Comparison of ENCODE assay signal across 8 cellular contexts in the genomic region with DNA sequence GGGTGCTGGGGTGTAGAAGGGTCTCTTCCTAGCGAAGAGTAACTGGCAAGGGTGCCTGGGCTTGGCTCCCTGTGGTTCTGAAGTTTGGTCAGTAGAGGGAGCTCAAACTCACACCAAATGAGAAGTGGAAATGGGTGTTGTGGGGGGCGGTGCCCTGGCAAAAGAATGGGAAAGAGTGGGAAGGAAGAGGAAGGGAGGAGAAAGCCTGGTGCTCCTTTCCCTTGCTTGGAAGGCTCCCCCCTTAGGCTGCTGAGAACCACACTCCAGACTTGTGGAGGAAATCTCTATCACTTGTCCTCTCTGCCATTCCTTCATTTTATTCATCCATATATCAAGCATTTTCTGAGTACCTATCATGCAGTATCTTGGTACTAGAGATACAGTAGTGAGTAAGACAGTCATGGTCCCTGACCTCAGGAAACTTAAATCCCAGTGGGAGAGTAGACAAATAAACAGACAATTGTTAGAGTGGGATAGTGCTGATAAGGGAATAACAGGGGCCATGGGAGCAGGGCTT. TPM values are rescaled to one million over a fixed set of nuclear protein-coding genes. Genes with fewer than 3 reads are reported as not detected.
DNase-seq lines count a peak whose midpoint lies in the region; ATAC-seq and TF ChIP-seq lines count a peak whose summit lies in the region.

No MANE protein-coding gene starts in this region.

- no peak overlapping the region for H3K4me3 ChIP-seq in stomach

- H3K27me3 Mint-ChIP-seq in activated CD4-positive, alpha-beta memory T cell treated with anti-CD3 and anti-CD28 coated beads, Interleukin-2, amount 10 ng/mL, durations not matched to agents 7 days and 5 days = no peaks in the 10 kb centered on the region

- no peaks in the 10 kb centered on the region for H3K27me3 ChIP-seq in stomach

- DNase-seq in COLO668 (lab: John Stamatoyannopoulos, UW; ENCODE audit: unreplicated experiment) (peak; percentile 27), NCI-H446 (lab: John Stamatoyannopoulos, UW) (peak; percentile 63 to 76), erythroblast (lab: John Stamatoyannopoulos, UW) (peak; percentile 44 to 72), midbrain (lab: John Stamatoyannopoulos, UW) (peak; percentile 57), stomach (peak; percentile 73)
- peak; percentile 43 for DNase-seq in activated CD4-positive, alpha-beta memory T cell treated with anti-CD3 and anti-CD28 coated beads, Interleukin-2, amount 10 ng/mL, durations not matched to agents 7 days and 5 days

- H3K4me1 Mint-ChIP-seq in activated CD4-positive, alpha-beta memory T cell treated with anti-CD3 and anti-CD28 coated beads, Interleukin-2, amount 10 ng/mL, durations not matched to agents 7 days and 5 days = peaks cover 3% of the 10 kb centered on the region

- no peak overlapping the region for H3K27ac Mint-ChIP-seq in activated CD4-positive, alpha-beta memory T cell treated with anti-CD3 and anti-CD28 coated beads, Interleukin-2, amount 10 ng/mL, durations not matched to agents 7 days and 5 days

- H3K36me3 ChIP-seq in stomach = no peaks in the 10 kb centered on the region

- TF ChIP-seq POLR2A in erythroblast (IDR thresholded peaks at IDR 0.05; ENCODE audit: low read length) (no peak), stomach (IDR thresholded peaks at IDR 0.05) (no peak)

- peak overlapping the region in 1 of 5 donors; percentile 2 for H3K27ac ChIP-seq in stomach

- ATAC-seq in GM21723 (IDR thresholded peaks at IDR 0.05; ENCODE audit: unreplicated experiment) (peak; percentile 60), HG03196 (IDR thresholded peaks at IDR 0.05; ENCODE audit: unreplicated experiment) (no peak)

- CTCF ChIA-PET in activated CD4-positive, alpha-beta memory T cell treated with anti-CD3 and anti-CD28 coated beads, Interleukin-2, amount 10 ng/mL, durations not matched to agents 7 days and 5 days (lab: Charles Lee) = interaction anchor here (0.9 to 3.9 kb wide), 32 partner anchors 9 to 362 kb away, joined by 3 to 34 read pairs (median 4); a partner anchor contains a TSS

- H3K4me1 ChIP-seq in stomach = peaks cover 0 to 19% (median 4%) of the 10 kb centered on the region in 4 donors

- POLR2A ChIA-PET in activated CD4-positive, alpha-beta memory T cell treated with anti-CD3 and anti-CD28 coated beads, Interleukin-2, amount 10 ng/mL, durations not matched to agents 7 days and 5 days (lab: Charles Lee) = interaction anchor here (0.7 kb wide), 1 partner anchor 339 kb away, joined by 3 read pairs; no protein-coding TSS in a partner anchor

- H3K9me3 Mint-ChIP-seq in activated CD4-positive, alpha-beta memory T cell treated with anti-CD3 and anti-CD28 coated beads, Interleukin-2, amount 10 ng/mL, durations not matched to agents 7 days and 5 days = no peaks in the 10 kb centered on the region

- intact Hi-C loops in stomach (cut with DNase I; ENCODE audit: low total_unique reads) = no loop called here

- H3K36me3 Mint-ChIP-seq in activated CD4-positive, alpha-beta memory T cell treated with anti-CD3 and anti-CD28 coated beads, Interleukin-2, amount 10 ng/mL, durations not matched to agents 7 days and 5 days (ENCODE audit: low read depth) = no peaks in the 10 kb centered on the region

- 0 to 15% (median 12%) methylated on average over 2 of the region's 2 CpGs for WGBS in stomach, 5 donors

- H3K9me3 ChIP-seq in stomach = no peaks in the 10 kb centered on the region

- no peak overlapping the region for H3K4me3 Mint-ChIP-seq in activated CD4-positive, alpha-beta memory T cell treated with anti-CD3 and anti-CD28 coated beads, Interleukin-2, amount 10 ng/mL, durations not matched to agents 7 days and 5 days

- TF ChIP-seq CTCF in stomach (IDR thresholded peaks at IDR 0.05) = peak in 5 of 7 experiments; percentile 58 to 88 (median 80)

- no peak for TF ChIP-seq EP300 in stomach (IDR thresholded peaks at IDR 0.05)

RNA-seq across cellular contexts. Expression of a gene that starts 13.0 kb away (rescaled TPM):
- total RNA-seq in activated CD4-positive, alpha-beta memory T cell treated with anti-CD3 and anti-CD28 coated beads, Interleukin-2, amount 10 ng/mL, durations not matched to agents 7 days and 5 days = under 1 TPM; 0.43 to 0.78 TPM
- total RNA-seq in stomach = not detected
- polyA plus RNA-seq in stomach = under 1 TPM in 1 of 3 donors, not detected in 2; 0.30 TPM

RNA-seq across cellular contexts. Expression of a gene that starts 26.6 kb away (rescaled TPM):
- 10 to 100 TPM; 67.9 to 69.1 TPM for total RNA-seq in activated CD4-positive, alpha-beta memory T cell treated with anti-CD3 and anti-CD28 coated beads, Interleukin-2, amount 10 ng/mL, durations not matched to agents 7 days and 5 days
- 10 to 100 TPM in 3 of 5 donors, 1 to 10 TPM in 2; 1.2 to 39.8 (median 27.7) TPM for total RNA-seq in stomach
- 10 to 100 TPM in 2 of 3 donors, 1 to 10 TPM in 1; 8.5 to 15.0 (median 11.8) TPM for polyA plus RNA-seq in stomach

RNA-seq across cellular contexts. Expression of a gene that starts 28.6 kb away (rescaled TPM):
- total RNA-seq in activated CD4-positive, alpha-beta memory T cell treated with anti-CD3 and anti-CD28 coated beads, Interleukin-2, amount 10 ng/mL, durations not matched to agents 7 days and 5 days = 100 to 1,000 TPM; 109 to 122 TPM
- 100 to 1,000 TPM in 4 of 5 donors, 10 to 100 TPM in 1; 99.6 to 249 (median 175) TPM for total RNA-seq in stomach
- 10 to 100 TPM; 22.0 to 99.4 (median 37.6) TPM for polyA plus RNA-seq in stomach
